9 cellular contexts compared by ENCODE assay signal in the genomic region with DNA sequence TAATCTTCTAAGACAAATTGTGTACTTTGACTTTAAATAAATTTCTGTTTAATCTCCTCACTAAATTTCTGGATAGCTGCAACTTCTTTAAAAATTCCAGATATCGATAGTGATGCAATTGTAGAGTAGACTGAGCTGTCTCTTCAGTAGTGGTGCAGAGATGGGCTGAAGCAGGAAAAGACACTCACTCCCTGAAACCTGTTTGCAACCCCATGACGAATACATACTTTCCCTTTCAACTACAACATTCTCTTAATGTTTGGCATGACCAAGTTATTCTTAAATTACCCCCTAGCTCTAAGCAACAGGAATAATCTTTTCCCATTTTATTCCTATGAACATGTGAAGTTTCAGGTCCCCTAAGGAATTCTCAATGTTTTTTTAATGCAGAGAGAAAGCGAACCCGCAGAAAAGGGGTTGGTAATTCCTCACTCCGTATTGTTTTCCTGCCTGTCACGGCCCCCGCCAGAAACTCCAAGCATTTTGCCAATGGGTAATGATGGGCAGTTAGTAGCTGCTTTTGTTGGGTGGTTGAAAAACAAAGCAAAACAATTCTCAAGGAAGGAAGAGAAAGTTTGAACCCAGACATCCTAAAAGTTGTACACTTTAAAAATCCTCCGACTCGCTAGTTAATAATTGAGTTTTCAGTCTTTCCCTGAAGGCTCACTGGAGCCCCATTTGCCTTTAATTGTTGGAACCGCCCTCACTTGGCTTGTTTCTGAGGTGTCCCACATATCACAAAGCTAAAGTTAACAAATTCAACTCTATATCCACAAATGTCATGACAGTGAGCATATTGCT.
A peak's percentile ranks its signal among the peaks of the same experiment; 100 is the strongest.
DNase-seq lines count a peak whose midpoint lies in the region; ATAC-seq and TF ChIP-seq lines count a peak whose summit lies in the region.
"Had no signal": no experiment of that assay in that cellular context is flagged by ENCODE, and none has a peak within 500 bp of the region (broad histone marks: within the 10 kb centered on the region; RNA-seq: fewer than 3 reads in every experiment).

No MANE protein-coding gene starts in this region.

- H3K27me3 Mint-ChIP-seq in nephron (ENCODE audit: low read depth) = peaks cover 3% of the 10 kb centered on the region

- H3K4me3 ChIP-seq in AG10803 (ENCODE audit: low read length) = peak overlapping the region; percentile 52
- H3K4me3 ChIP-seq in epithelial cell of esophagus (ENCODE audit: low read length) = peak overlapping the region; percentile 46

- no peaks in the 10 kb centered on the region for H3K9me3 Mint-ChIP-seq in nephron

- H3K4me3 Mint-ChIP-seq in nephron = peak overlapping the region; percentile 90 to 91 (median 90)

- H3K27ac Mint-ChIP-seq in nephron = peak overlapping the region; percentile 84 to 88 (median 87)
- H3K27ac Mint-ChIP-seq: activated naive CD4-positive, alpha-beta T cell treated with anti-CD3 and anti-CD28 coated beads, Interleukin-2, amount 50 U/mL, for 72 hours had no signal

- DNase-seq in AG10803 (ENCODE audit: low read depth) (peak; percentile 7), NCI-H1105 (lab: John Stamatoyannopoulos, UW) (peak; percentile 19), epithelial cell of esophagus (ENCODE audit: low read depth) (peak; percentile 64), NOMO-1 (lab: John Stamatoyannopoulos, UW; ENCODE audit: unreplicated experiment in 2 of 2) (no peak), NOMO-1 treated with DMSO at 0.1 percent for 48 hours (lab: John Stamatoyannopoulos, UW; ENCODE audit: unreplicated experiment) (no peak)

- peaks cover 25% of the 10 kb centered on the region for H3K4me1 Mint-ChIP-seq in nephron

- ATAC-seq in HG03520 (IDR thresholded peaks at IDR 0.05; ENCODE audit: unreplicated experiment) = no peak
- no peak for ATAC-seq in GM19452 (IDR thresholded peaks at IDR 0.05; ENCODE audit: unreplicated experiment)

- peaks cover 13% of the 10 kb centered on the region for H3K36me3 Mint-ChIP-seq in nephron (ENCODE audit: low read depth)

- TF ChIP-seq CTCF in AG10803 (conservative IDR thresholded peaks at IDR 0.05; ENCODE audit: low read length) = no peak
- no peak for TF ChIP-seq CTCF in epithelial cell of esophagus (IDR thresholded peaks at IDR 0.05; ENCODE audit: insufficient read depth, low read depth, low read length, missing control alignments)
- TF ChIP-seq CTCF in nephron (IDR thresholded peaks at IDR 0.05; ENCODE audit: unreplicated experiment in 3 of 3) = no peak

Comparison
In these comparisons a context has a peak if more than half of its experiments do, and no peak if none do; other contexts are left out.
1. DNase-seq: peak in AG10803 (single experiment), NCI-H1105 (single experiment) and epithelial cell of esophagus (single experiment); none in NOMO-1 (0 of 2) and NOMO-1 treated with DMSO at 0.1 percent for 48 hours (single experiment).